ENCODE assay signal across 11 cellular contexts in the genomic region with DNA sequence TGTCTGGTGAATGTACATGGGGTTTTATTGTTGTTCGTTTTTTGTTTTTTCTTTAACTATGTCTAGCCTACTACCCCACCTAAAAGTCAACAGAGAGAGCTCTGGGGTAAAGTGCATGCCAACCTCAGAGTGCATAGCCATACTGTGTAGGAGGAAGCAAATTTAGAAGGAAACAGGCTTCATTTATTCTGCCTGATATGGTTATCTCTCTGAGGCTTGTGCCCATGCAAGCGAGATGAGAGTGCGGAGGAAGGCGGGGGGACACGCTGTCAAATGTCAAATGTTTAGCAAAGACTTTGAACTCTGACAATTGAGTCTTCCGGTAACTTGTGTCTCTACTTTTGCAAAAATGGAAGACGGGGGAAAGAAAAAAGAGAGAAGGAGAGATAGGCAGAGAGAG.
DNase-seq lines count a peak whose midpoint lies in the region; ATAC-seq, FAIRE-seq and TF ChIP-seq lines count a peak whose summit lies in the region.
"Had no signal": no experiment of that assay in that cellular context is flagged by ENCODE, and none has a peak within 500 bp of the region (broad histone marks: within the 10 kb centered on the region; RNA-seq: fewer than 3 reads in every experiment).

No MANE protein-coding gene starts in this region.

- H3K36me3 ChIP-seq in GM12878 (ENCODE audit: control insufficient read depth in 2 of 2, insufficient read depth in 2 of 2, low read length in 1 of 2), result no peaks in the 10 kb centered on the region
- no peaks in the 10 kb centered on the region for H3K36me3 ChIP-seq in adrenal gland (replicated peaks in 1 of 2)
- H3K36me3 ChIP-seq: neutrophil, tibial artery had no signal

- peak overlapping the region; percentile 85 for H3K4me3 Mint-ChIP-seq in activated B cell treated with CpG ODN at 0.5 μM for 24 hours

- no peaks in the 10 kb centered on the region for H3K27me3 ChIP-seq in GM12878 (replicated peaks in 1 of 2; ENCODE audit: control insufficient read depth in 2 of 2, insufficient read depth in 2 of 2, low read length in 1 of 2)
- peaks cover 3% of the 10 kb centered on the region for H3K27me3 ChIP-seq in adrenal gland
- H3K27me3 ChIP-seq: neutrophil, tibial artery had no signal

- under 1% methylated on average over 7 of the region's 7 CpGs for WGBS in GM12878 (ENCODE audit: insufficient coverage, insufficient replicate concordance, low lambda C conversion rate, missing lambda C conversion rate)
- WGBS in adrenal gland, 4 donors, result 66 to 78% (median 72%) methylated on average over 7 of the region's 7 CpGs

- no peaks in the 10 kb centered on the region for H3K36me3 Mint-ChIP-seq in activated B cell treated with CpG ODN at 0.5 μM for 24 hours (ENCODE audit: low read depth)

- CTCF ChIA-PET in activated B cell treated with CpG ODN at 0.5 μM for 24 hours (lab: Charles Lee) (interaction anchor here (1.0 to 10.8 kb wide), 9 partner anchors 26 to 540 kb away, joined by 3 to 190 read pairs (median 11); no protein-coding TSS in a partner anchor), GM12878 (lab: Yijun Ruan, JAX) (interaction anchor here (1.0 to 10.0 kb wide), 7 partner anchors 9 to 339 kb away, joined by 3 to 195 read pairs (median 26); no protein-coding TSS in a partner anchor)

- TF ChIP-seq POLR2A in GM12878 (IDR thresholded peaks at IDR 0.05; ENCODE audit: low read depth, low read length) (no peak), adrenal gland (IDR thresholded peaks at IDR 0.05) (no peak)

- no peak for TF ChIP-seq EP300 in GM12878 (IDR thresholded peaks at IDR 0.05; ENCODE audit: borderline replicate concordance in 1 of 2, control insufficient read depth in 1 of 2, low read depth in 2 of 2, low read length in 2 of 2)

- POLR2A ChIA-PET in activated B cell treated with CpG ODN at 0.5 μM for 24 hours (lab: Charles Lee), result interaction anchor here (0.7 to 6.1 kb wide), 14 partner anchors 9 to 336 kb away, joined by 3 to 123 read pairs (median 28); no protein-coding TSS in a partner anchor
- POLR2A ChIA-PET in GM12878 (lab: Charles Lee), result interaction anchor here (1.0 to 1.4 kb wide), 2 partner anchors 337 to 443 kb away, joined by 3 read pairs; no protein-coding TSS in a partner anchor

- H3K27ac Mint-ChIP-seq in activated B cell treated with CpG ODN at 0.5 μM for 24 hours, result peak overlapping the region; percentile 99

- H3K9me3 Mint-ChIP-seq in activated B cell treated with CpG ODN at 0.5 μM for 24 hours, result no peaks in the 10 kb centered on the region

- no peak for TF ChIP-seq CTCF in activated B cell treated with CpG ODN at 0.5 μM for 24 hours (IDR thresholded peaks at IDR 0.05)
- no peak for TF ChIP-seq CTCF in GM12878 (IDR thresholded peaks at IDR 0.05 in 2 of 3, conservative IDR thresholded peaks at IDR 0.05 in 1 of 3; ENCODE audit: control insufficient read depth in 2 of 3, extremely low read depth in 1 of 3, insufficient read depth in 1 of 3, low read depth in 3 of 3, low read length in 3 of 3)
- TF ChIP-seq CTCF in adrenal gland (IDR thresholded peaks at IDR 0.05), result no peak

- 0 out of 2 replicates have a peak, but pooled peaks have one; percentile 1 for TF ChIP-seq RAD21 in GM12878 (IDR thresholded peaks at IDR 0.05; ENCODE audit: insufficient read depth, low read depth, low read length)

- intact Hi-C loops in activated B cell treated with CpG ODN at 0.5 μM for 24 hours (cut with micrococcal nuclease), result loop anchor here (1.0 to 2.0 kb wide), 3 partner anchors 10 to 403 kb away; partner anchors contain the start of gene FLI1
- intact Hi-C loops in GM12878 (cut with micrococcal nuclease; ENCODE audit: unreplicated experiment), result loop anchor here (5.0 kb wide), 1 partner anchor 320 kb away; no protein-coding TSS in a partner anchor
- intact Hi-C loops in adrenal gland (cut with DNase I), result loop anchor here (2.0 to 10.0 kb wide), 4 partner anchors 117 to 340 kb away; no protein-coding TSS in a partner anchor

- DNase-seq in activated B cell treated with CpG ODN at 0.5 μM for 24 hours (peak; percentile 37), GM12878 (ENCODE audit: low read depth, low spot score) (no peak), midbrain (lab: John Stamatoyannopoulos, UW) (no peak), adrenal gland (no peak), kidney glomerular epithelial cell (lab: John Stamatoyannopoulos, UW) (no peak), cortex of kidney (lab: John Stamatoyannopoulos, UW) (no peak)
- peak; percentile 61 for DNase-seq in stimulated activated CD4-positive, alpha-beta T cell treated with anti-CD3 and anti-CD28 coated beads, Interleukin-2, amount 100 ng/mL, for 4 hours (ENCODE audit: low read depth)
- DNase-seq: foreskin fibroblast, tibial artery had no signal

- no peak overlapping the region for H3K4me3 ChIP-seq in GM12878
- no peak overlapping the region for H3K4me3 ChIP-seq in adrenal gland
- H3K4me3 ChIP-seq: tibial artery had no signal

- no peaks in the 10 kb centered on the region for H3K27me3 Mint-ChIP-seq in activated B cell treated with CpG ODN at 0.5 μM for 24 hours

- no peak overlapping the region; the same call in 1 of the 2 replicates for H3K9ac ChIP-seq in GM12878 (ENCODE audit: control insufficient read depth, insufficient read depth, low read length)

- RAD21 ChIA-PET in GM12878 (lab: Charles Lee; ENCODE audit: unreplicated experiment), result interaction anchor here (1.1 to 7.4 kb wide), 13 partner anchors 9 to 539 kb away, joined by 3 to 144 read pairs (median 17); no protein-coding TSS in a partner anchor

- H3K4me1 ChIP-seq in GM12878 (ENCODE audit: control insufficient read depth, insufficient read depth, low read length), result peaks cover 25% of the 10 kb centered on the region
- H3K4me1 ChIP-seq in adrenal gland (replicated peaks in 1 of 2), result no peaks in the 10 kb centered on the region

- H3K27ac ChIP-seq in GM12878 (ENCODE audit: control insufficient read depth, insufficient read depth), result no peak overlapping the region
- H3K27ac ChIP-seq in adrenal gland, result no peak overlapping the region
- H3K27ac ChIP-seq: neutrophil had no signal

- no peak for FAIRE-seq in GM12878 (lab: Jason Lieb, UNC)

- BruUV-seq in GM12878 (replicated peaks; lab: Mats Ljungman, UMichigan), result no TSS peak

- no peaks in the 10 kb centered on the region for H4K20me1 ChIP-seq in GM12878 (ENCODE audit: control insufficient read depth, insufficient read depth)

- in situ Hi-C loops in GM12878 (cut with MboI), result loop anchor here (5.0 to 25.0 kb wide), 2 partner anchors 170 to 335 kb away; no protein-coding TSS in a partner anchor

- peak; percentile 33 for ATAC-seq in GM18868 (IDR thresholded peaks at IDR 0.05; ENCODE audit: unreplicated experiment)
- ATAC-seq in activated B cell treated with CpG ODN at 0.5 μM for 24 hours (ENCODE audit: low read depth), result peak; percentile 61
- no peak for ATAC-seq in GM12878

- H2AFZ ChIP-seq in GM12878 (ENCODE audit: control insufficient read depth, low read depth, low read length), result peak overlapping the region; percentile 35; the same call in 1 of the 2 replicates

- H3K79me2 ChIP-seq in GM12878 (ENCODE audit: control insufficient read depth, insufficient read depth, low read length), result peaks cover 4% of the 10 kb centered on the region

- H3K9me3 ChIP-seq in GM12878 (replicated peaks; ENCODE audit: control insufficient read depth, insufficient read depth, low read length) (no peaks in the 10 kb centered on the region), adrenal gland (replicated peaks in 1 of 3) (no peaks in the 10 kb centered on the region)
- H3K9me3 ChIP-seq: neutrophil, tibial artery had no signal

- peaks cover 95% of the 10 kb centered on the region for H3K4me1 Mint-ChIP-seq in activated B cell treated with CpG ODN at 0.5 μM for 24 hours

- SMC1A ChIA-PET in GM12878 (lab: Charles Lee; ENCODE audit: uncharacterized antibody, unreplicated experiment), result interaction anchor here (0.7 to 11.2 kb wide), 13 partner anchors 9 to 554 kb away, joined by 3 to 200 read pairs (median 6); no protein-coding TSS in a partner anchor

- peak overlapping the region; percentile 78; the same call in 1 of the 2 replicates for H3K4me2 ChIP-seq in GM12878 (ENCODE audit: control insufficient read depth, insufficient read depth)

TF ChIP-seq in GM12878, 131 proteins besides CTCF, POLR2A, EP300 and RAD21 (continues in another document):
- 0 out of 2 replicates have a peak, but pooled peaks have one; percentile 16 for TF ChIP-seq ZNF687 (IDR thresholded peaks at IDR 0.05)
- TF ChIP-seq FOXM1 (IDR thresholded peaks at IDR 0.05; ENCODE audit: low read depth, low read length), result no peak
- TF ChIP-seq SMC3 (IDR thresholded peaks at IDR 0.05; ENCODE audit: borderline replicate concordance, low read length), result no peak

Comparison
In these comparisons a context has a peak if more than half of its experiments do, and no peak if none do; other contexts are left out.
1. DNase-seq: peak in activated B cell treated with CpG ODN at 0.5 μM for 24 hours (single experiment) and stimulated activated CD4-positive, alpha-beta T cell treated with anti-CD3 and anti-CD28 coated beads, Interleukin-2, amount 100 ng/mL, for 4 hours (single experiment); none in GM12878 (single experiment), midbrain (single experiment), adrenal gland (0 of 7), kidney glomerular epithelial cell (single experiment) and cortex of kidney (single experiment).